Comparison of ENCODE assay signal across 1 cellular context in the genomic region with DNA sequence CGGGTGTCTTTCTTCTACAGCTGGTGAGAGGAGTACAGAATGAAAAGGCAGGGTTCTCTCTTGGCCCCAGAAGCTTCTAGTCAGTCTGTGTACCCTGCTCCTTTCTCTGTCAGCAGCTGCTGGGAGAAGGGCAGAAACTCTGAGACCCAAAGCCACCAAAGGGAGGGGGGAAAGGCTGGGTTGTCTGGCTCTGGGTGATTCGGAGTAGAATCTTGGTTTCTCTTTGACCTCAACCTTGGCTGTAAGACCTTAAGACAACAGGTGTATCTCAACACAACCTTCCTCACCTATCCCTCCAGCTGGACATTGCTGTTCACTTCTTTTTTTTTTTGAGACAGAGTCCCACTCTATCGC.
TF ChIP-seq lines count a peak whose summit lies in the region.

No MANE protein-coding gene starts in this region.

TF ChIP-seq in IMR-90, 13 proteins besides CTCF, POLR2A, EP300 and RAD21 (continued from another document):
- TF ChIP-seq MXI1 (IDR thresholded peaks at IDR 0.05; ENCODE audit: borderline replicate concordance, low read depth, low read length), result no peak
TF ChIP-seq in IMR-90: peak in this region for 0.
